Comparison of ENCODE assay signal across 26 cellular contexts in the genomic region with DNA sequence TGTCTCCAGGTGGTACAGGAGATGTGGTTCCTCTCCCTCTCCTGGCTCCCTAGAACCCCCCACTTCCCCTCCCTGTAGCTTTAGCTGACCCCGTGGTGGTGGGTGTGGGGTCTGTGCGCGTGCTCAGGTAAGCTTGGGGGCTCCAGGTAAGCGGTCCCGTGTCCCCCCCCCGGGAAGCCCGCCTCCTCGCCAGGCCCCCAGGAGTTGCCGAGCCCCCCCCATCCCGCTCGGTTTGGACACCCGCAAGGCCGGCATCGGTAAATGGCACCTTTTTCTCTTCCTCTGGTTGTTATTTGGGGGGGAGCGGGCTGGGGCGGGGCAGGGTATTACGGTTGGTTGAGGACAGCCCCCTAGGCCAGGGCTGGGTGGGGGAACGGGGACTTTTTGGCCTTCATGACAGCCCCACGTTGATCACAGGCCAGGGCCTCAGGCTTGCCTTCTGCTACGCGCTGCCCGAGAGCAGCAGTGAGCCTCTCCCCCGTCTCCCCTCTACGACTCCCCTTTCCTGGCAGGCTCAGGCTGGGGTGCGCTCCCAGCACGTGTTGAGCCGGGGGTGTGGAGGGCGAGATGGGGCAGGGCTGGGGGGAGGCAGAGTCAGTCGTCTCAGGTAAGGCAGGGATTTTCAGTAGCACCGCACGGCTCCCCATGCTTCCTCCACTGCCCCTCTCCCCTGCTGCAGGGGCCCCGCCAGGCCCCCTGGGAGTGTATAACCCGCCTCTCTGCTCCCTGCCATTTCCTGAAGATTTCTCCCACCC. TPM values are rescaled to one million over a fixed set of nuclear protein-coding genes. Genes with fewer than 3 reads are reported as not detected.
"Had no signal": no experiment of that assay in that cellular context is flagged by ENCODE, and none has a peak within 500 bp of the region (broad histone marks: within the 10 kb centered on the region; RNA-seq: fewer than 3 reads in every experiment).

No MANE protein-coding gene starts in this region.

- FAIRE-seq: islet of Langerhans, TTC549 had no signal

- H3K4me3 ChIP-seq: lung, right atrium auricular region, skin epidermis, suprapubic skin, transverse colon, vagina had no signal

- DNase-seq: activated B cell treated with CpG ODN at 0.5 μM for 24 hours; activated CD4-positive, alpha-beta memory T cell treated with anti-CD3 and anti-CD28 coated beads for 36 hours; activated CD4-positive, alpha-beta T cell treated with anti-CD3 and anti-CD28 coated beads for 4 hours; activated naive CD4-positive, alpha-beta T cell; activated naive CD8-positive, alpha-beta T cell treated with anti-CD3 and anti-CD28 coated beads for 36 hours; activated T-cell treated with anti-CD3 and anti-CD28 coated beads, Interleukin-2, amount 50 U/mL, for 1 hour; amniotic stem cell; foreskin keratinocyte; hippocampal formation; left cardiac atrium; stimulated activated naive CD8-positive, alpha-beta T cell treated with anti-CD3 and anti-CD28 coated beads, Interleukin-15, amount 100 ng/mL, for 72 hours; transverse colon had no signal

- H3K4me1 ChIP-seq: foreskin keratinocyte, right atrium auricular region, transverse colon, vagina had no signal

- H3K9me3 ChIP-seq: right atrium auricular region, suprapubic skin, transverse colon, vagina had no signal

- H3K27me3 ChIP-seq: foreskin keratinocyte, right atrium auricular region, suprapubic skin, transverse colon, vagina had no signal

- H3K27ac ChIP-seq: epithelial cell of prostate, foreskin keratinocyte, right atrium auricular region, skin epidermis, suprapubic skin, transverse colon, vagina had no signal

- ATAC-seq: activated T-helper 17 cell treated with anti-CD3 and anti-CD28 coated beads, Interleukin-2, amount 50 U/mL, for 72 hours; foreskin keratinocyte; left cardiac atrium had no signal

RNA-seq across cellular contexts. Expression of gene C19orf73, which starts 15.4 kb away (rescaled TPM):
- total RNA-seq: vagina had no signal

RNA-seq across cellular contexts. Expression of gene KCNA7, which starts 31.0 kb away (rescaled TPM):
- total RNA-seq: activated B cell treated with CpG ODN at 0.5 μM for 24 hours; activated CD4-positive, alpha-beta memory T cell treated with anti-CD3 and anti-CD28 coated beads for 36 hours; activated naive CD8-positive, alpha-beta T cell treated with anti-CD3 and anti-CD28 coated beads for 36 hours; activated T-helper 17 cell treated with anti-CD3 and anti-CD28 coated beads, Interleukin-2, amount 50 U/mL, for 72 hours; dermis microvascular lymphatic vessel endothelial cell; fibroblast of lung; foreskin keratinocyte; lung; omental fat pad; progenitor cell of endocrine pancreas; suprapubic skin; vagina had no signal
- polyA plus RNA-seq: fibroblast of lung, foreskin keratinocyte, lung, neural cell had no signal
